ENCODE assay signal across 12 cellular contexts in the genomic region with DNA sequence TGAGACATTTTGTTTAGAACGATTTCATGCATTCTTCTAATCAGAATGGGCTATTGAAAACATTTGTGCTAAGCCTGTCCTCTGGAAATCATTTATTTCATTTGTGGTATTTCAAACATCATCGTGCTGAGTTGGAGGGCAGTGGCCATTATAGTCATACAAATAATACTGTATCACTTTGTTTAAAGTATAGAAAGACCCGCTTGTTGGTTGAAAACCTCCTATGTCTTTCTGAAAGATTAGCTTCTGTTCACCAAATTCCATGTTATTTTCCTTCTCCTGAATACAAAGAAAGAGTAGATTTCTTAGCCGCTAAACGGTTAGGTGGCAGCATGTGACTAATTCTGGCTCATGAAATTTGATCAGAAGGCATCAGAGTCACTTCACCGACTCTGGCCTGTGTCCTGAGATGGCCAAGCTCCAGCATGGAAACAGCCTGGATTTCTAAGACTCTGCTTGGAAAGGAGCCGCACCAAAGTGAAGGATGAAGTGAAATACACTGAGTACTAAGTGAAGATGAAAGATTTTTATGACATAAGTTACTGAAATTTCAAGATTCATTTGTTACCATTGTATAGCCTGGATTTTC.
DNase-seq lines count a peak whose midpoint lies in the region; ATAC-seq and TF ChIP-seq lines count a peak whose summit lies in the region.
"Had no signal": no experiment of that assay in that cellular context is flagged by ENCODE, and none has a peak within 500 bp of the region (broad histone marks: within the 10 kb centered on the region; RNA-seq: fewer than 3 reads in every experiment).

No MANE protein-coding gene starts in this region.

- DNase-seq in Right ventricle myocardium inferior (ENCODE audit: missing footprints) (no peak), cardiac septum (ENCODE audit: low spot score) (no peak), epithelial cell of proximal tubule (ENCODE audit: low read depth) (peak; percentile 15), NOMO-1 treated with dmso at 0.1 percent for 144 hours (lab: John Stamatoyannopoulos, UW; ENCODE audit: unreplicated experiment) (no peak), HT-29 (ENCODE audit: low spot score) (no peak), activated T-cell treated with anti-CD3 and anti-CD28 coated beads for 4 hours (no peak)
- DNase-seq in activated CD4-positive, alpha-beta T cell treated with anti-CD3 and anti-CD28 coated beads for 4 hours: no peak
- DNase-seq: NCI-H774; right lobe of liver; stimulated activated naive B cell treated with anti-CD40 and anti-IgM and Interleukin-4, amounts not matched to agents 10 μg/mL and 1 μg/mL and 100 μg/mL, for 72 hours had no signal

- peak overlapping the region; percentile 63 to 79 (median 76) for H3K27ac Mint-ChIP-seq in nephron
- H3K27ac Mint-ChIP-seq: stimulated activated naive B cell treated with anti-CD40 and anti-IgM and Interleukin-4, amounts not matched to agents 10 μg/mL and 1 μg/mL and 100 μg/mL, for 72 hours had no signal

- no peak overlapping the region for H3K4me3 Mint-ChIP-seq in nephron
- H3K4me3 Mint-ChIP-seq: stimulated activated naive B cell treated with anti-CD40 and anti-IgM and Interleukin-4, amounts not matched to agents 10 μg/mL and 1 μg/mL and 100 μg/mL, for 72 hours had no signal

- peaks cover 33% of the 10 kb centered on the region for H3K4me1 Mint-ChIP-seq in nephron
- H3K4me1 Mint-ChIP-seq: stimulated activated naive B cell treated with anti-CD40 and anti-IgM and Interleukin-4, amounts not matched to agents 10 μg/mL and 1 μg/mL and 100 μg/mL, for 72 hours had no signal

- H3K4me3 ChIP-seq in epithelial cell of proximal tubule (ENCODE audit: low read depth, low read length): no peak overlapping the region
- H3K4me3 ChIP-seq: HAP-1, right lobe of liver had no signal

- TF ChIP-seq CTCF in epithelial cell of proximal tubule (conservative IDR thresholded peaks at IDR 0.05; ENCODE audit: low read depth, low read length) (no peak), nephron (IDR thresholded peaks at IDR 0.05; ENCODE audit: unreplicated experiment in 3 of 3) (no peak)

- H3K27me3 Mint-ChIP-seq in nephron (ENCODE audit: low read depth): no peaks in the 10 kb centered on the region
- H3K27me3 Mint-ChIP-seq: stimulated activated naive B cell treated with anti-CD40 and anti-IgM and Interleukin-4, amounts not matched to agents 10 μg/mL and 1 μg/mL and 100 μg/mL, for 72 hours had no signal

- no peaks in the 10 kb centered on the region for H3K9me3 Mint-ChIP-seq in nephron
- H3K9me3 Mint-ChIP-seq: stimulated activated naive B cell treated with anti-CD40 and anti-IgM and Interleukin-4, amounts not matched to agents 10 μg/mL and 1 μg/mL and 100 μg/mL, for 72 hours had no signal

- no peaks in the 10 kb centered on the region for H3K36me3 Mint-ChIP-seq in nephron (ENCODE audit: low read depth)
- H3K36me3 Mint-ChIP-seq: stimulated activated naive B cell treated with anti-CD40 and anti-IgM and Interleukin-4, amounts not matched to agents 10 μg/mL and 1 μg/mL and 100 μg/mL, for 72 hours had no signal

- ATAC-seq in Right ventricle myocardium inferior: peak; percentile 87
- ATAC-seq: stimulated activated naive B cell treated with anti-CD40 and anti-IgM and Interleukin-4, amounts not matched to agents 10 μg/mL and 1 μg/mL and 100 μg/mL, for 72 hours had no signal

- intact Hi-C loops in Right ventricle myocardium inferior (cut with DNase I) (loop anchor here (2.0 to 10.0 kb wide), 5 partner anchors 110 to 1182 kb away; no protein-coding TSS in a partner anchor), cardiac septum (cut with DNase I) (loop anchor here (5.0 to 10.0 kb wide), 2 partner anchors 247 to 340 kb away; no protein-coding TSS in a partner anchor)
